In the genomic region with DNA sequence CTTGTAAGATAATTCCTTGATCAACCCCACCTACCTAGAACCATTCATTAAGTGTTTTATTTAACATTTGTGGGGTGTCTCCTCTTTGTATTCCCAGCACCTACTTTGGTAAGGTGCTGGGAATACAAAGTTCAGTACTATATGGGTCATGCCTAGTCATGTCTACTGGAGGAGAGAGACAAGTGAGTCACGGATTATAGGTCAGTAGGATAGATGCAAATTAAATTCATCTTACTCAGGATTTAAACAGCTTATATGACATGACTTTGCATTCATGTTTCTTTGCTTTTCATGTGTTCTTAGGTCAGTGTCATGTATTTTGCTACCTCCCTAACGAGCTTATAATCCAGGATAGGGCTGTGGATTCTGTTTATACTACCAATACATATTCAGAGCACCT, we compare ENCODE assay signal across 13 cellular contexts. TPM values are rescaled to one million over a fixed set of nuclear protein-coding genes. Genes with fewer than 3 reads are reported as not detected.
A peak's percentile ranks its signal among the peaks of the same experiment; 100 is the strongest.
DNase-seq lines count a peak whose midpoint lies in the region; ATAC-seq and TF ChIP-seq lines count a peak whose summit lies in the region.
"Had no signal": no experiment of that assay in that cellular context is flagged by ENCODE, and none has a peak within 500 bp of the region (broad histone marks: within the 10 kb centered on the region; RNA-seq: fewer than 3 reads in every experiment).

No MANE protein-coding gene starts in this region.

- H4K20me1 ChIP-seq in osteoblast (ENCODE audit: insufficient read depth, low read length) = no peaks in the 10 kb centered on the region

- ATAC-seq in esophagus mucosa (peak; percentile 88), body of pancreas (no peak)
- ATAC-seq: Panc1 had no signal

- H3K36me3 ChIP-seq in Peyer's patch (no peaks in the 10 kb centered on the region), osteoblast (ENCODE audit: insufficient read depth, low read length) (no peaks in the 10 kb centered on the region), body of pancreas (replicated peaks in 1 of 2; ENCODE audit: insufficient read depth in 1 of 2, low read depth in 2 of 2) (no peaks in the 10 kb centered on the region)
- H3K36me3 ChIP-seq: gastrocnemius medialis had no signal

- peak; percentile 57 for DNase-seq in EL
- DNase-seq in Peyer's patch = no peak
- peak; percentile 96 for DNase-seq in osteoblast (ENCODE audit: insufficient read length, low spot score, missing footprints)
- DNase-seq in stimulated activated CD4-positive, alpha-beta T cell treated with anti-CD3 and anti-CD28 coated beads, Interleukin-4, amount 100 ng/mL, for 24 hours = no peak
- no peak for DNase-seq in SKM-1 (lab: John Stamatoyannopoulos, UW; ENCODE audit: unreplicated experiment)
- DNase-seq in body of pancreas = no peak
- no peak for DNase-seq in effector CD4-positive, alpha-beta T cell
- DNase-seq: gastrocnemius medialis, NCI-H1417 treated with DMSO at 0.1 percent for 48 hours, testis had no signal

- intact Hi-C loops in body of pancreas (cut with DNase I) = no loop called here

- no peak overlapping the region for H2AFZ ChIP-seq in osteoblast (ENCODE audit: low read length)
- H2AFZ ChIP-seq: parathyroid adenoma had no signal

- H3K4me1 ChIP-seq in Peyer's patch (peaks cover 0 to 24% (median 13%) of the 10 kb centered on the region in 4 donors), osteoblast (ENCODE audit: insufficient read depth, low read length) (peaks cover 35% of the 10 kb centered on the region), body of pancreas (peaks cover 21% of the 10 kb centered on the region)
- H3K4me1 ChIP-seq: parathyroid adenoma had no signal

- TF ChIP-seq POLR2A in Peyer's patch (IDR thresholded peaks at IDR 0.05) = no peak
- TF ChIP-seq POLR2A in body of pancreas (IDR thresholded peaks at IDR 0.05) = no peak

- peaks cover 6% of the 10 kb centered on the region for H3K79me2 ChIP-seq in osteoblast (ENCODE audit: insufficient read depth, low read length)
- H3K79me2 ChIP-seq: parathyroid adenoma had no signal

- H3K9me3 ChIP-seq in Peyer's patch = no peaks in the 10 kb centered on the region
- no peaks in the 10 kb centered on the region for H3K9me3 ChIP-seq in osteoblast (ENCODE audit: low read depth, low read length)
- H3K9me3 ChIP-seq in body of pancreas = no peaks in the 10 kb centered on the region
- H3K9me3 ChIP-seq: gastrocnemius medialis, testis had no signal

- 93 to 96% methylated on average over 2 of the region's 2 CpGs for WGBS in body of pancreas, 2 donors

- H3K4me3 ChIP-seq in Peyer's patch (no peak overlapping the region), osteoblast (ENCODE audit: insufficient read depth, low read length) (no peak overlapping the region), body of pancreas (no peak overlapping the region)
- H3K4me3 ChIP-seq: gastrocnemius medialis, testis had no signal

- H3K4me2 ChIP-seq in osteoblast (ENCODE audit: insufficient read depth, low read length) = peak overlapping the region; percentile 4

- H3K27me3 ChIP-seq in Peyer's patch = no peaks in the 10 kb centered on the region
- no peaks in the 10 kb centered on the region for H3K27me3 ChIP-seq in osteoblast (ENCODE audit: insufficient read depth, low read length)
- H3K27me3 ChIP-seq in body of pancreas = no peaks in the 10 kb centered on the region
- H3K27me3 ChIP-seq: gastrocnemius medialis, testis had no signal

- TF ChIP-seq CTCF in Peyer's patch (IDR thresholded peaks at IDR 0.05) (no peak), osteoblast (IDR thresholded peaks at IDR 0.05; ENCODE audit: extremely low read depth, low read depth, low read length) (no peak), body of pancreas (IDR thresholded peaks at IDR 0.05) (no peak)

- H3K27ac ChIP-seq in Peyer's patch (peak overlapping the region in 3 of 4 donors; percentile 5 to 85 (median 52)), osteoblast (ENCODE audit: low read depth, low read length) (peak overlapping the region; percentile 50), body of pancreas (no peak overlapping the region)
- H3K27ac ChIP-seq: parathyroid adenoma, testis had no signal

RNA-seq across cellular contexts. Expression of a gene that starts 3.4 kb away (rescaled TPM):
- total RNA-seq in Peyer's patch (1 to 10 TPM; 4.9 to 9.9 (median 6.7) TPM), esophagus mucosa (7.5 TPM), osteoblast (303 and 323 TPM in 2 replicates), body of pancreas (1 to 10 TPM; 4.6 to 7.0 TPM)

RNA-seq across cellular contexts. Expression of a gene that starts 7.9 kb away (rescaled TPM):
- total RNA-seq in Peyer's patch (10 to 100 TPM in 2 of 4 donors, 1 to 10 TPM in 2; 1.6 to 30.7 (median 12.0) TPM), esophagus mucosa (43.3 TPM), osteoblast (258 and 275 TPM in 2 replicates), body of pancreas (1 to 10 TPM; 2.0 to 4.4 TPM)

RNA-seq across cellular contexts. Expression of a gene that starts 27.5 kb away (rescaled TPM):
- 10 to 100 TPM in 1 of 4 donors, 1 to 10 TPM in 3; 4.3 to 33.0 (median 8.8) TPM for total RNA-seq in Peyer's patch
- 18.7 TPM for total RNA-seq in esophagus mucosa
- 7.7 and 9.0 TPM in 2 replicates for total RNA-seq in osteoblast
- total RNA-seq in body of pancreas = 1 to 10 TPM; 2.6 to 3.4 TPM

RNA-seq across cellular contexts. Expression of a gene that starts 27.8 kb away (rescaled TPM):
- total RNA-seq in Peyer's patch (10 to 100 TPM in 3 of 4 donors, not detected in 1; 28.7 to 34.7 (median 34.5) TPM), esophagus mucosa (90.9 TPM), osteoblast (63.3 and 81.9 TPM in 2 replicates), body of pancreas (10 to 100 TPM in 1 of 2 donors, 1 to 10 TPM in 1; 8.6 to 29.1 TPM)

Comparison
In these comparisons a context has a peak if more than half of its experiments do, and no peak if none do; other contexts are left out.
1. DNase-seq: peak in EL (single experiment) and osteoblast (single experiment); none in Peyer's patch (0 of 3), stimulated activated CD4-positive, alpha-beta T cell treated with anti-CD3 and anti-CD28 coated beads, Interleukin-4, amount 100 ng/mL, for 24 hours (single experiment), SKM-1 (single experiment), body of pancreas (0 of 4) and effector CD4-positive, alpha-beta T cell (single experiment).
2. H3K27ac ChIP-seq: peak in Peyer's patch (3 of 4) and osteoblast (single experiment); none in body of pancreas (0 of 4).
3. RNA of a gene that starts 3.4 kb away (total RNA-seq): 303 to 323 TPM in osteoblast; 7.5 TPM in esophagus mucosa (single experiment), 4.6 to 7.0 TPM in body of pancreas and 4.9 to 9.9 TPM in Peyer's patch; every median in the first group is over 10 times any median in the second.